In the genomic region with DNA sequence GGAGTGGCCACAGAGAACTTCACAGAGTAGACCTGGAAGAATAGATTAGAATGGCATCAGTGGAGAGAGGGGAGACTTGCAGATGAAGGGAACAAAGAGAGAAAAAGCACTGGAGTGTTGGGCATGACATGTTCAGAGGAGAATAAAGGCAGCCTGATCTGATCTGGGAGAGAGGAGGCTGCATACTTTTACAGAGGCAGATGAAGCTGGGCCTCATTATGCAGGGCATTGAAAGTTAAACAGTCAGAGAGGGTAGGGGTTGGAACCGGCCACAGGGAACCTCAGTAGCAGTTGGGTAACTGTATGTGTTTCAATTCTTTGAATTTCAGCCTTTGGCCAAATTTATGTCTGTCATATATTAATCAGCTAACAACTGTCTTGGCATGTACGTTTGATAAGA, we compare ENCODE assay signal across 1 cellular context.
TF ChIP-seq lines count a peak whose summit lies in the region.

No MANE protein-coding gene starts in this region.

TF ChIP-seq in GM23338, 12 proteins besides CTCF, POLR2A, EP300 and RAD21:
- TF ChIP-seq, protein P1, sequence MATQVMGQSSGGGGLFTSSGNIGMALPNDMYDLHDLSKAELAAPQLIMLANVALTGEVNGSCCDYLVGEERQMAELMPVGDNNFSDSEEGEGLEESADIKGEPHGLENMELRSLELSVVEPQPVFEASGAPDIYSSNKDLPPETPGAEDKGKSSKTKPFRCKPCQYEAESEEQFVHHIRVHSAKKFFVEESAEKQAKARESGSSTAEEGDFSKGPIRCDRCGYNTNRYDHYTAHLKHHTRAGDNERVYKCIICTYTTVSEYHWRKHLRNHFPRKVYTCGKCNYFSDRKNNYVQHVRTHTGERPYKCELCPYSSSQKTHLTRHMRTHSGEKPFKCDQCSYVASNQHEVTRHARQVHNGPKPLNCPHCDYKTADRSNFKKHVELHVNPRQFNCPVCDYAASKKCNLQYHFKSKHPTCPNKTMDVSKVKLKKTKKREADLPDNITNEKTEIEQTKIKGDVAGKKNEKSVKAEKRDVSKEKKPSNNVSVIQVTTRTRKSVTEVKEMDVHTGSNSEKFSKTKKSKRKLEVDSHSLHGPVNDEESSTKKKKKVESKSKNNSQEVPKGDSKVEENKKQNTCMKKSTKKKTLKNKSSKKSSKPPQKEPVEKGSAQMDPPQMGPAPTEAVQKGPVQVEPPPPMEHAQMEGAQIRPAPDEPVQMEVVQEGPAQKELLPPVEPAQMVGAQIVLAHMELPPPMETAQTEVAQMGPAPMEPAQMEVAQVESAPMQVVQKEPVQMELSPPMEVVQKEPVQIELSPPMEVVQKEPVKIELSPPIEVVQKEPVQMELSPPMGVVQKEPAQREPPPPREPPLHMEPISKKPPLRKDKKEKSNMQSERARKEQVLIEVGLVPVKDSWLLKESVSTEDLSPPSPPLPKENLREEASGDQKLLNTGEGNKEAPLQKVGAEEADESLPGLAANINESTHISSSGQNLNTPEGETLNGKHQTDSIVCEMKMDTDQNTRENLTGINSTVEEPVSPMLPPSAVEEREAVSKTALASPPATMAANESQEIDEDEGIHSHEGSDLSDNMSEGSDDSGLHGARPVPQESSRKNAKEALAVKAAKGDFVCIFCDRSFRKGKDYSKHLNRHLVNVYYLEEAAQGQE (IDR thresholded peaks at IDR 0.05; ENCODE audit: unreplicated experiment) = no peak
- TF ChIP-seq STAT1 (IDR thresholded peaks at IDR 0.05; ENCODE audit: unreplicated experiment) = no peak
TF ChIP-seq in GM23338: peak in this region for 0.
